8 cellular contexts compared by ENCODE assay signal in genomic region chr4:128220286-128221235, GRCh38.
A peak's percentile ranks its signal among the peaks of the same experiment; 100 is the strongest.
DNase-seq lines count a peak whose midpoint lies in the region; ATAC-seq and TF ChIP-seq lines count a peak whose summit lies in the region.

No MANE protein-coding gene starts in this region.

- no peak overlapping the region for H3K4me2 ChIP-seq in OCI-LY7 (ENCODE audit: low read length)

- no peak overlapping the region for H3K4me3 ChIP-seq in OCI-LY7 (ENCODE audit: low read depth, low read length, poor library complexity, severe bottlenecking)
- H3K4me3 ChIP-seq in fibroblast of pulmonary artery (replicated peaks; ENCODE audit: low read depth, low read length) = no peak overlapping the region

- H3K9me3 ChIP-seq in OCI-LY7 (ENCODE audit: low read length) = no peaks in the 10 kb centered on the region

- H3K4me1 Mint-ChIP-seq in activated naive CD8-positive, alpha-beta T cell treated with anti-CD3 and anti-CD28 coated beads for 36 hours = peaks cover 2% of the 10 kb centered on the region

- no peaks in the 10 kb centered on the region for H3K79me2 ChIP-seq in OCI-LY7 (ENCODE audit: insufficient read depth, low read depth, low read length)

- BruUV-seq in OCI-LY7 (replicated peaks; lab: Mats Ljungman, UMichigan) = no TSS peak

- intact Hi-C loops in OCI-LY7 (cut with micrococcal nuclease; ENCODE audit: unreplicated experiment) = loop anchor here (2.0 kb wide), 2 partner anchors 30 to 616 kb away; no protein-coding TSS in a partner anchor

- H3K9me2 ChIP-seq in OCI-LY7 (ENCODE audit: insufficient read depth, low read length) = no peaks in the 10 kb centered on the region

- TF ChIP-seq CTCF in OCI-LY7 (conservative IDR thresholded peaks at IDR 0.05; ENCODE audit: low read length) (peak; percentile 73), fibroblast of pulmonary artery (IDR thresholded peaks at IDR 0.05; ENCODE audit: low read length, missing control alignments) (peak; percentile 36)

- no peaks in the 10 kb centered on the region for H3K27me3 Mint-ChIP-seq in activated naive CD8-positive, alpha-beta T cell treated with anti-CD3 and anti-CD28 coated beads for 36 hours

- H3K9me3 Mint-ChIP-seq in activated naive CD8-positive, alpha-beta T cell treated with anti-CD3 and anti-CD28 coated beads for 36 hours = no peaks in the 10 kb centered on the region

- POLR2A ChIA-PET in OCI-LY7 (lab: Charles Lee) = no interaction called here

- H4K20me1 ChIP-seq in OCI-LY7 (ENCODE audit: insufficient read depth, low read length) = no peaks in the 10 kb centered on the region

- no peaks in the 10 kb centered on the region for H3K36me3 ChIP-seq in OCI-LY7 (ENCODE audit: insufficient read depth, low read length)

- DNase-seq in SIG-M5 treated with dmso at 0.1 percent for 504 hours (lab: John Stamatoyannopoulos, UW; ENCODE audit: unreplicated experiment) (peak; percentile 57), SIG-M5 (lab: John Stamatoyannopoulos, UW) (no peak), OCI-LY7 (ENCODE audit: low spot score) (peak; percentile 20), fibroblast of pulmonary artery (ENCODE audit: low read depth) (peak; percentile 73), NCI-H510A (lab: John Stamatoyannopoulos, UW) (no peak), NCI-H2029 treated with DMSO at 0.1 percent for 48 hours (lab: John Stamatoyannopoulos, UW) (no peak)
- DNase-seq in activated naive CD8-positive, alpha-beta T cell treated with anti-CD3 and anti-CD28 coated beads for 36 hours = no peak

- H3K27ac Mint-ChIP-seq in activated naive CD8-positive, alpha-beta T cell treated with anti-CD3 and anti-CD28 coated beads for 36 hours = no peak overlapping the region

- peak; percentile 48 for ATAC-seq in HG02870 (IDR thresholded peaks at IDR 0.05; ENCODE audit: unreplicated experiment)

- no peak overlapping the region for H3K27ac ChIP-seq in OCI-LY7 (ENCODE audit: low read depth, low read length, poor library complexity, severe bottlenecking)

- no peaks in the 10 kb centered on the region for H3K4me1 ChIP-seq in OCI-LY7 (ENCODE audit: insufficient read depth, low read length, poor library complexity, severe bottlenecking)

- H3K36me3 Mint-ChIP-seq in activated naive CD8-positive, alpha-beta T cell treated with anti-CD3 and anti-CD28 coated beads for 36 hours = no peaks in the 10 kb centered on the region

- CTCF ChIA-PET in OCI-LY7 (lab: Charles Lee; ENCODE audit: unreplicated experiment) = no interaction called here

- H2AFZ ChIP-seq in OCI-LY7 (ENCODE audit: low read length) = no peak overlapping the region

- H3K4me3 Mint-ChIP-seq in activated naive CD8-positive, alpha-beta T cell treated with anti-CD3 and anti-CD28 coated beads for 36 hours = no peak overlapping the region

Comparison
In these comparisons a context has a peak if more than half of its experiments do, and no peak if none do; other contexts are left out.
1. DNase-seq: peak in SIG-M5 treated with dmso at 0.1 percent for 504 hours (single experiment), OCI-LY7 (single experiment) and fibroblast of pulmonary artery (single experiment); none in SIG-M5 (single experiment), NCI-H510A (single experiment), NCI-H2029 treated with DMSO at 0.1 percent for 48 hours (single experiment) and activated naive CD8-positive, alpha-beta T cell treated with anti-CD3 and anti-CD28 coated beads for 36 hours (single experiment).